2 cellular contexts compared by ENCODE assay signal in genomic region chr20:37498066-37498702, GRCh38.
TF ChIP-seq lines count a peak whose summit lies in the region.

No MANE protein-coding gene starts in this region.

TF ChIP-seq in SK-N-SH treated with all-trans-retinoic acid at 6 μM for 48 hours, 23 proteins besides CTCF, POLR2A, EP300 and RAD21 (continued from another document):
- no peak for TF ChIP-seq POU6F1 (CRISPR knock-in tag; IDR thresholded peaks at IDR 0.05; ENCODE audit: borderline replicate concordance, low read depth)
- TF ChIP-seq ARNTL (CRISPR knock-in tag; IDR thresholded peaks at IDR 0.05; ENCODE audit: borderline replicate concordance, low read depth), result no peak
- TF ChIP-seq TOX (CRISPR knock-in tag; IDR thresholded peaks at IDR 0.05; ENCODE audit: borderline replicate concordance), result no peak
- TF ChIP-seq BACH2 (CRISPR knock-in tag; IDR thresholded peaks at IDR 0.05; ENCODE audit: borderline replicate concordance), result no peak
- TF ChIP-seq GLIS3 (CRISPR knock-in tag; IDR thresholded peaks at IDR 0.05), result no peak
- TF ChIP-seq, protein P1, sequence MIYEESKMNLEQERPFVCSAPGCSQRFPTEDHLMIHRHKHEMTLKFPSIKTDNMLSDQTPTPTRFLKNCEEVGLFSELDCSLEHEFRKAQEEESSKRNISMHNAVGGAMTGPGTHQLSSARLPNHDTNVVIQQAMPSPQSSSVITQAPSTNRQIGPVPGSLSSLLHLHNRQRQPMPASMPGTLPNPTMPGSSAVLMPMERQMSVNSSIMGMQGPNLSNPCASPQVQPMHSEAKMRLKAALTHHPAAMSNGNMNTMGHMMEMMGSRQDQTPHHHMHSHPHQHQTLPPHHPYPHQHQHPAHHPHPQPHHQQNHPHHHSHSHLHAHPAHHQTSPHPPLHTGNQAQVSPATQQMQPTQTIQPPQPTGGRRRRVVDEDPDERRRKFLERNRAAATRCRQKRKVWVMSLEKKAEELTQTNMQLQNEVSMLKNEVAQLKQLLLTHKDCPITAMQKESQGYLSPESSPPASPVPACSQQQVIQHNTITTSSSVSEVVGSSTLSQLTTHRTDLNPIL (CRISPR knock-in tag; IDR thresholded peaks at IDR 0.05; ENCODE audit: low read depth), result no peak
- TF ChIP-seq TCF4 (CRISPR knock-in tag; IDR thresholded peaks at IDR 0.05; ENCODE audit: borderline replicate concordance), result no peak
- TF ChIP-seq RARB (CRISPR knock-in tag; IDR thresholded peaks at IDR 0.05), result no peak

TF ChIP-seq in SK-N-SH, 30 proteins besides CTCF, POLR2A, EP300 and RAD21 (continued from another document):
- TF ChIP-seq, protein P2, sequence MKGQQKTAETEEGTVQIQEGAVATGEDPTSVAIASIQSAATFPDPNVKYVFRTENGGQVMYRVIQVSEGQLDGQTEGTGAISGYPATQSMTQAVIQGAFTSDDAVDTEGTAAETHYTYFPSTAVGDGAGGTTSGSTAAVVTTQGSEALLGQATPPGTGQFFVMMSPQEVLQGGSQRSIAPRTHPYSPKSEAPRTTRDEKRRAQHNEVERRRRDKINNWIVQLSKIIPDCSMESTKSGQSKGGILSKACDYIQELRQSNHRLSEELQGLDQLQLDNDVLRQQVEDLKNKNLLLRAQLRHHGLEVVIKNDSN (IDR thresholded peaks at IDR 0.05; ENCODE audit: borderline replicate concordance, low read depth), result no peak
- no peak for TF ChIP-seq FOSL2 (IDR thresholded peaks at IDR 0.05; ENCODE audit: borderline replicate concordance, low read depth)
- no peak for TF ChIP-seq REST (IDR thresholded peaks at IDR 0.05; ENCODE audit: low read depth, low read length)
- no peak for TF ChIP-seq TEAD4 (IDR thresholded peaks at IDR 0.05; ENCODE audit: borderline replicate concordance, insufficient read depth)
- TF ChIP-seq ELF1 (IDR thresholded peaks at IDR 0.05), result no peak
- TF ChIP-seq SIN3A (IDR thresholded peaks at IDR 0.05; ENCODE audit: borderline replicate concordance, low read depth, low read length), result no peak
- no peak for TF ChIP-seq ZBTB33 (IDR thresholded peaks at IDR 0.05; ENCODE audit: borderline replicate concordance, low read depth)
- TF ChIP-seq USF2 (IDR thresholded peaks at IDR 0.05; ENCODE audit: borderline replicate concordance, low read depth, low read length), result no peak
- TF ChIP-seq EZH2phosphoT487 (IDR thresholded peaks at IDR 0.05; ENCODE audit: borderline replicate concordance, low read depth), result no peak
TF ChIP-seq in SK-N-SH: peak in this region for 0.
